25 cellular contexts compared by ENCODE assay signal in genomic region chr15:44034334-44034733, GRCh38.
A peak's percentile ranks its signal among the peaks of the same experiment; 100 is the strongest.
DNase-seq lines count a peak whose midpoint lies in the region; ATAC-seq and TF ChIP-seq lines count a peak whose summit lies in the region.
"Had no signal": no experiment of that assay in that cellular context is flagged by ENCODE, and none has a peak within 500 bp of the region (broad histone marks: within the 10 kb centered on the region; RNA-seq: fewer than 3 reads in every experiment).

No MANE protein-coding gene starts in this region.

- CTCF ChIA-PET in AG04449 (lab: Yijun Ruan, JAX), result no interaction called here
- CTCF ChIA-PET in Panc1 (lab: Charles Lee), result no interaction called here

- no TSS peak for BruUV-seq in Panc1 (replicated peaks; lab: Mats Ljungman, UMichigan)

- in situ Hi-C loops in Panc1 (cut with HindIII; ENCODE audit: low pct_unique_long_range_greater_than_20kb, low sequenced_read_pairs), result no loop called here

- no peaks in the 10 kb centered on the region for H3K36me3 ChIP-seq in Panc1 (ENCODE audit: control insufficient read depth, insufficient read depth, low read length)
- H3K36me3 ChIP-seq: spleen had no signal

- ATAC-seq in Panc1 (peak; percentile 26; the same call in 1 of the 2 replicates), omental fat pad (ENCODE audit: low FRiP score) (peak; percentile 64), HG02623 (IDR thresholded peaks at IDR 0.05; ENCODE audit: unreplicated experiment) (no peak), HG02870 (IDR thresholded peaks at IDR 0.05; ENCODE audit: unreplicated experiment) (no peak), GM19455 (IDR thresholded peaks at IDR 0.05; ENCODE audit: unreplicated experiment) (no peak)
- ATAC-seq: body of pancreas; esophagus mucosa; naive thymus-derived CD4-positive, alpha-beta T cell; PC-3 had no signal

- no peak overlapping the region for H3K27ac ChIP-seq in Panc1 (ENCODE audit: low read length)
- peak overlapping the region in 34 of 59 donors; percentile 8 to 77 (median 53) for H3K27ac ChIP-seq in dorsolateral prefrontal cortex
- H3K27ac ChIP-seq: body of pancreas, C4-2B, spleen had no signal

- intact Hi-C loops in Panc1 (cut with micrococcal nuclease; ENCODE audit: unreplicated experiment) (no loop called here), dorsolateral prefrontal cortex (cut with DNase I) (no loop called here)

- H3K4me3 ChIP-seq in AG04449 (ENCODE audit: low read depth, low read length) (no peak overlapping the region), Panc1 (ENCODE audit: low read depth in 2 of 2, low read length in 2 of 2) (no peak overlapping the region), dorsolateral prefrontal cortex (no peak overlapping the region)
- H3K4me3 ChIP-seq: body of pancreas, spleen had no signal

- DNase-seq in AG04449 (ENCODE audit: low read depth, low spot score), result peak; percentile 10
- no peak for DNase-seq in Panc1 (ENCODE audit: low read depth, low spot score)
- no peak for DNase-seq in dorsolateral prefrontal cortex
- no peak for DNase-seq in omental fat pad (ENCODE audit: low spot score)
- no peak for DNase-seq in NCI-H748 (lab: John Stamatoyannopoulos, UW; ENCODE audit: unreplicated experiment)
- DNase-seq: activated CD4-positive, alpha-beta T cell treated with anti-CD3 and anti-CD28 coated beads, Interleukin-2, amount 10 ng/mL, durations not matched to agents 7 days and 5 days; activated gamma-delta T cell; activated naive CD8-positive, alpha-beta T cell treated with anti-CD3 and anti-CD28 coated beads, Interleukin-2, amount 10 ng/mL, durations not matched to agents 7 days and 5 days; activated T-cell treated with anti-CD3 and anti-CD28 coated beads, Interleukin-2, amount 50 U/mL, for 24 hours; DND-41; effector memory CD4-positive, alpha-beta T cell; Karpas-422; naive thymus-derived CD4-positive, alpha-beta T cell; NCI-H2171; NCI-H524; NK-92 treated with Interleukin-12 subunit alpha and Interleukin-12 subunit beta, amount 100 ng/mL, for 24 hours; SIG-M5; spleen had no signal

- TF ChIP-seq CTCF in AG04449 (IDR thresholded peaks at IDR 0.05; ENCODE audit: insufficient read depth, low read length, missing control alignments) (no peak), Panc1 (IDR thresholded peaks at IDR 0.05) (no peak), dorsolateral prefrontal cortex (IDR thresholded peaks at IDR 0.05 in 54 of 56, conservative IDR thresholded peaks at IDR 0.05 in 2 of 56; ENCODE audit: low read depth in 1 of 56, partially characterized antibody in 56 of 56) (no peak), omental fat pad (IDR thresholded peaks at IDR 0.05) (no peak)

- peaks cover 3% of the 10 kb centered on the region for H3K4me1 ChIP-seq in Panc1 (ENCODE audit: control insufficient read depth, insufficient read depth, low read length)
- H3K4me1 ChIP-seq: body of pancreas, spleen had no signal

- POLR2A ChIA-PET in AG04449 (lab: Yijun Ruan, JAX) (no interaction called here), Panc1 (lab: Charles Lee) (no interaction called here)

- H3K27me3 ChIP-seq in Panc1 (ENCODE audit: control insufficient read depth, insufficient read depth, low read length) (no peaks in the 10 kb centered on the region), dorsolateral prefrontal cortex (no peaks in the 10 kb centered on the region)

- H3K9me3 ChIP-seq in Panc1 (ENCODE audit: control insufficient read depth, insufficient read depth, low read depth, low read length), result no peaks in the 10 kb centered on the region
- H3K9me3 ChIP-seq: body of pancreas had no signal

Comparison
In these comparisons a context has a peak if more than half of its experiments do, and no peak if none do; other contexts are left out.
1. ATAC-seq: peak in Panc1 (single experiment) and omental fat pad (single experiment); none in HG02623 (single experiment), HG02870 (single experiment) and GM19455 (single experiment).